1 cellular context compared by ENCODE assay signal in the genomic region with DNA sequence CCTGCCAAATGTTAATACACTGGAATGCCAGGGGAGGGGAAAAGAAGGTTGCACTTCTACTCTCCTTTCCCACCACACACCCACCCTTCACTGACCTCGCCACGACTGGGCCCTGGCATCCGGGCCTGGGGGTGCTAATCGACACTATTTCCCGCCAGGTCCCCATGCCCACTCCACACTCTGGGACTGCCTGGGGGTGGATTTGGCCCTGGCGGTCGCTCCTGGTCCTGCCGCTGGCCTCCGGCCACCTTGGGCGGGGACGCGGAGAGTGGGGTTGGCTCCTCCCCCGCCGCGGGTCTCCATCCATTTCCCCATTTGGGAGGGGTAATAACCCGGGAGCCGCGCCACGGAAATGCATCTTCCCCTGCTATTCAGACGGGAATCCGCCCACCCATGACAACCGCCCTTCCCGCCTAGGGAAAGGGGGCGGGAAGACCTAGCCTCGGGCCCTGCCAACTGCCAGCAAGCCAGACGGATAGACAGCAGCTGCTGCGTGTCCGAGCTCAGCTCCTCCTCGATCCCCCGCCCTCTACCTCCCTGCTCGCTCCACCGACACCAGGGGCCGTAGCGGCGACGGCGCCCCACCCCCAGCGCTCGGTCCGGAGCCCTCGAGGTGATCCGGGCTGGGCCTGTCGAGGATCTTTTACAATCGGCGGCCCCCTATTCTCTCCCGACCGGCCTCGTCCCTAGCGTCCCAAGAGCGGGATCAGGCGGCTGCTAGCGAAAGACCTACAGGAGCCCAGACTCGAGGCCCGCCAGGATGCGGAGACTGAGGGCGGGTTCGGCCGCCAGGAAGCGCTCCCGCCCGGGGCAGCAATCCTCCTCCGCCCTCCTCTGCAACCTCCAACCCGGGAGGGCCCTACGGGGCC.
TF ChIP-seq lines count a peak whose summit lies in the region.

No MANE protein-coding gene starts in this region.

TF ChIP-seq in H1, 55 proteins besides CTCF, POLR2A, EP300 and RAD21:
- TF ChIP-seq CREB1 (IDR thresholded peaks at IDR 0.05): no peak
- TF ChIP-seq BACH1 (IDR thresholded peaks at IDR 0.05; ENCODE audit: low read length): peak; percentile 19; the same call in 1 of the 2 replicates
- no peak for TF ChIP-seq SP1 (IDR thresholded peaks at IDR 0.05; ENCODE audit: low read depth, low read length)
- 0 out of 2 replicates have a peak, but pooled peaks have one; percentile 17 for TF ChIP-seq TEAD4 (IDR thresholded peaks at IDR 0.05; ENCODE audit: low read depth, low read length)
- no peak for TF ChIP-seq EZH2 (IDR thresholded peaks at IDR 0.05; ENCODE audit: low read depth, low read length, severe bottlenecking)
- TF ChIP-seq KDM4A (IDR thresholded peaks at IDR 0.05; ENCODE audit: low read depth, low read length, severe bottlenecking): peak; percentile 54
- peak; percentile 31 for TF ChIP-seq CTBP2 (IDR thresholded peaks at IDR 0.05; ENCODE audit: borderline replicate concordance, insufficient read depth, insufficient read length, low read length)
- TF ChIP-seq, protein P1, sequence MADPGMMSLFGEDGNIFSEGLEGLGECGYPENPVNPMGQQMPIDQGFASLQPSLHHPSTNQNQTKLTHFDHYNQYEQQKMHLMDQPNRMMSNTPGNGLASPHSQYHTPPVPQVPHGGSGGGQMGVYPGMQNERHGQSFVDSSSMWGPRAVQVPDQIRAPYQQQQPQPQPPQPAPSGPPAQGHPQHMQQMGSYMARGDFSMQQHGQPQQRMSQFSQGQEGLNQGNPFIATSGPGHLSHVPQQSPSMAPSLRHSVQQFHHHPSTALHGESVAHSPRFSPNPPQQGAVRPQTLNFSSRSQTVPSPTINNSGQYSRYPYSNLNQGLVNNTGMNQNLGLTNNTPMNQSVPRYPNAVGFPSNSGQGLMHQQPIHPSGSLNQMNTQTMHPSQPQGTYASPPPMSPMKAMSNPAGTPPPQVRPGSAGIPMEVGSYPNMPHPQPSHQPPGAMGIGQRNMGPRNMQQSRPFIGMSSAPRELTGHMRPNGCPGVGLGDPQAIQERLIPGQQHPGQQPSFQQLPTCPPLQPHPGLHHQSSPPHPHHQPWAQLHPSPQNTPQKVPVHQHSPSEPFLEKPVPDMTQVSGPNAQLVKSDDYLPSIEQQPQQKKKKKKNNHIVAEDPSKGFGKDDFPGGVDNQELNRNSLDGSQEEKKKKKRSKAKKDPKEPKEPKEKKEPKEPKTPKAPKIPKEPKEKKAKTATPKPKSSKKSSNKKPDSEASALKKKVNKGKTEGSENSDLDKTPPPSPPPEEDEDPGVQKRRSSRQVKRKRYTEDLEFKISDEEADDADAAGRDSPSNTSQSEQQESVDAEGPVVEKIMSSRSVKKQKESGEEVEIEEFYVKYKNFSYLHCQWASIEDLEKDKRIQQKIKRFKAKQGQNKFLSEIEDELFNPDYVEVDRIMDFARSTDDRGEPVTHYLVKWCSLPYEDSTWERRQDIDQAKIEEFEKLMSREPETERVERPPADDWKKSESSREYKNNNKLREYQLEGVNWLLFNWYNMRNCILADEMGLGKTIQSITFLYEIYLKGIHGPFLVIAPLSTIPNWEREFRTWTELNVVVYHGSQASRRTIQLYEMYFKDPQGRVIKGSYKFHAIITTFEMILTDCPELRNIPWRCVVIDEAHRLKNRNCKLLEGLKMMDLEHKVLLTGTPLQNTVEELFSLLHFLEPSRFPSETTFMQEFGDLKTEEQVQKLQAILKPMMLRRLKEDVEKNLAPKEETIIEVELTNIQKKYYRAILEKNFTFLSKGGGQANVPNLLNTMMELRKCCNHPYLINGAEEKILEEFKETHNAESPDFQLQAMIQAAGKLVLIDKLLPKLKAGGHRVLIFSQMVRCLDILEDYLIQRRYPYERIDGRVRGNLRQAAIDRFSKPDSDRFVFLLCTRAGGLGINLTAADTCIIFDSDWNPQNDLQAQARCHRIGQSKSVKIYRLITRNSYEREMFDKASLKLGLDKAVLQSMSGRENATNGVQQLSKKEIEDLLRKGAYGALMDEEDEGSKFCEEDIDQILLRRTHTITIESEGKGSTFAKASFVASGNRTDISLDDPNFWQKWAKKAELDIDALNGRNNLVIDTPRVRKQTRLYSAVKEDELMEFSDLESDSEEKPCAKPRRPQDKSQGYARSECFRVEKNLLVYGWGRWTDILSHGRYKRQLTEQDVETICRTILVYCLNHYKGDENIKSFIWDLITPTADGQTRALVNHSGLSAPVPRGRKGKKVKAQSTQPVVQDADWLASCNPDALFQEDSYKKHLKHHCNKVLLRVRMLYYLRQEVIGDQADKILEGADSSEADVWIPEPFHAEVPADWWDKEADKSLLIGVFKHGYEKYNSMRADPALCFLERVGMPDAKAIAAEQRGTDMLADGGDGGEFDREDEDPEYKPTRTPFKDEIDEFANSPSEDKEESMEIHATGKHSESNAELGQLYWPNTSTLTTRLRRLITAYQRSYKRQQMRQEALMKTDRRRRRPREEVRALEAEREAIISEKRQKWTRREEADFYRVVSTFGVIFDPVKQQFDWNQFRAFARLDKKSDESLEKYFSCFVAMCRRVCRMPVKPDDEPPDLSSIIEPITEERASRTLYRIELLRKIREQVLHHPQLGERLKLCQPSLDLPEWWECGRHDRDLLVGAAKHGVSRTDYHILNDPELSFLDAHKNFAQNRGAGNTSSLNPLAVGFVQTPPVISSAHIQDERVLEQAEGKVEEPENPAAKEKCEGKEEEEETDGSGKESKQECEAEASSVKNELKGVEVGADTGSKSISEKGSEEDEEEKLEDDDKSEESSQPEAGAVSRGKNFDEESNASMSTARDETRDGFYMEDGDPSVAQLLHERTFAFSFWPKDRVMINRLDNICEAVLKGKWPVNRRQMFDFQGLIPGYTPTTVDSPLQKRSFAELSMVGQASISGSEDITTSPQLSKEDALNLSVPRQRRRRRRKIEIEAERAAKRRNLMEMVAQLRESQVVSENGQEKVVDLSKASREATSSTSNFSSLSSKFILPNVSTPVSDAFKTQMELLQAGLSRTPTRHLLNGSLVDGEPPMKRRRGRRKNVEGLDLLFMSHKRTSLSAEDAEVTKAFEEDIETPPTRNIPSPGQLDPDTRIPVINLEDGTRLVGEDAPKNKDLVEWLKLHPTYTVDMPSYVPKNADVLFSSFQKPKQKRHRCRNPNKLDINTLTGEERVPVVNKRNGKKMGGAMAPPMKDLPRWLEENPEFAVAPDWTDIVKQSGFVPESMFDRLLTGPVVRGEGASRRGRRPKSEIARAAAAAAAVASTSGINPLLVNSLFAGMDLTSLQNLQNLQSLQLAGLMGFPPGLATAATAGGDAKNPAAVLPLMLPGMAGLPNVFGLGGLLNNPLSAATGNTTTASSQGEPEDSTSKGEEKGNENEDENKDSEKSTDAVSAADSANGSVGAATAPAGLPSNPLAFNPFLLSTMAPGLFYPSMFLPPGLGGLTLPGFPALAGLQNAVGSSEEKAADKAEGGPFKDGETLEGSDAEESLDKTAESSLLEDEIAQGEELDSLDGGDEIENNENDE (IDR thresholded peaks at IDR 0.05; ENCODE audit: insufficient replicate concordance, low read length): no peak
- TF ChIP-seq JUND (IDR thresholded peaks at IDR 0.05; ENCODE audit: low read length): no peak
- TF ChIP-seq CHD1 (IDR thresholded peaks at IDR 0.05; ENCODE audit: low read depth, low read length): no peak
- TF ChIP-seq, protein P2, sequence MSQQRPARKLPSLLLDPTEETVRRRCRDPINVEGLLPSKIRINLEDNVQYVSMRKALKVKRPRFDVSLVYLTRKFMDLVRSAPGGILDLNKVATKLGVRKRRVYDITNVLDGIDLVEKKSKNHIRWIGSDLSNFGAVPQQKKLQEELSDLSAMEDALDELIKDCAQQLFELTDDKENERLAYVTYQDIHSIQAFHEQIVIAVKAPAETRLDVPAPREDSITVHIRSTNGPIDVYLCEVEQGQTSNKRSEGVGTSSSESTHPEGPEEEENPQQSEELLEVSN (IDR thresholded peaks at IDR 0.05): peak; percentile 78
- TF ChIP-seq, protein P3, sequence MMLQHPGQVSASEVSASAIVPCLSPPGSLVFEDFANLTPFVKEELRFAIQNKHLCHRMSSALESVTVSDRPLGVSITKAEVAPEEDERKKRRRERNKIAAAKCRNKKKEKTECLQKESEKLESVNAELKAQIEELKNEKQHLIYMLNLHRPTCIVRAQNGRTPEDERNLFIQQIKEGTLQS (IDR thresholded peaks at IDR 0.05; ENCODE audit: insufficient read depth, low read depth, low read length): no peak
- TF ChIP-seq CEBPB (IDR thresholded peaks at IDR 0.05; ENCODE audit: low read depth, low read length): no peak
- TF ChIP-seq, protein P4, sequence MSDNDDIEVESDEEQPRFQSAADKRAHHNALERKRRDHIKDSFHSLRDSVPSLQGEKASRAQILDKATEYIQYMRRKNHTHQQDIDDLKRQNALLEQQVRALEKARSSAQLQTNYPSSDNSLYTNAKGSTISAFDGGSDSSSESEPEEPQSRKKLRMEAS (IDR thresholded peaks at IDR 0.05): peak; percentile 28; the same call in 1 of the 2 replicates
- TF ChIP-seq KDM5A (IDR thresholded peaks at IDR 0.05; ENCODE audit: low read length): no peak
- TF ChIP-seq, protein P5, sequence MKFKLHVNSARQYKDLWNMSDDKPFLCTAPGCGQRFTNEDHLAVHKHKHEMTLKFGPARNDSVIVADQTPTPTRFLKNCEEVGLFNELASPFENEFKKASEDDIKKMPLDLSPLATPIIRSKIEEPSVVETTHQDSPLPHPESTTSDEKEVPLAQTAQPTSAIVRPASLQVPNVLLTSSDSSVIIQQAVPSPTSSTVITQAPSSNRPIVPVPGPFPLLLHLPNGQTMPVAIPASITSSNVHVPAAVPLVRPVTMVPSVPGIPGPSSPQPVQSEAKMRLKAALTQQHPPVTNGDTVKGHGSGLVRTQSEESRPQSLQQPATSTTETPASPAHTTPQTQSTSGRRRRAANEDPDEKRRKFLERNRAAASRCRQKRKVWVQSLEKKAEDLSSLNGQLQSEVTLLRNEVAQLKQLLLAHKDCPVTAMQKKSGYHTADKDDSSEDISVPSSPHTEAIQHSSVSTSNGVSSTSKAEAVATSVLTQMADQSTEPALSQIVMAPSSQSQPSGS (IDR thresholded peaks at IDR 0.05; ENCODE audit: low read length): no peak
- TF ChIP-seq GTF2F1 (IDR thresholded peaks at IDR 0.05; ENCODE audit: borderline replicate concordance, low read depth, low read length): no peak
- no peak for TF ChIP-seq GABPA (IDR thresholded peaks at IDR 0.05; ENCODE audit: borderline replicate concordance, insufficient read depth, low read length)
- TF ChIP-seq POU5F1 (IDR thresholded peaks at IDR 0.05; ENCODE audit: low read depth, low read length): no peak
- TF ChIP-seq SIN3A (conservative IDR thresholded peaks at IDR 0.05 in 1 of 2, IDR thresholded peaks at IDR 0.05 in 1 of 2; ENCODE audit: low read depth in 1 of 2, low read length in 2 of 2): 0 out of 4 replicates have a peak, but pooled peaks of 1 of the 2 experiments have one; percentile 8
- TF ChIP-seq CHD2 (IDR thresholded peaks at IDR 0.05; ENCODE audit: low read length): no peak
- TF ChIP-seq MAFK (IDR thresholded peaks at IDR 0.05; ENCODE audit: low read depth, low read length): no peak
- no peak for TF ChIP-seq BCL11A (IDR thresholded peaks at IDR 0.05; ENCODE audit: low read depth in 2 of 2, low read length in 2 of 2)
- peak; percentile 35 for TF ChIP-seq ASH2L (IDR thresholded peaks at IDR 0.05; ENCODE audit: low read length)
- TF ChIP-seq, protein P6, sequence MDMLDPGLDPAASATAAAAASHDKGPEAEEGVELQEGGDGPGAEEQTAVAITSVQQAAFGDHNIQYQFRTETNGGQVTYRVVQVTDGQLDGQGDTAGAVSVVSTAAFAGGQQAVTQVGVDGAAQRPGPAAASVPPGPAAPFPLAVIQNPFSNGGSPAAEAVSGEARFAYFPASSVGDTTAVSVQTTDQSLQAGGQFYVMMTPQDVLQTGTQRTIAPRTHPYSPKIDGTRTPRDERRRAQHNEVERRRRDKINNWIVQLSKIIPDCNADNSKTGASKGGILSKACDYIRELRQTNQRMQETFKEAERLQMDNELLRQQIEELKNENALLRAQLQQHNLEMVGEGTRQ (IDR thresholded peaks at IDR 0.05; ENCODE audit: low read length): no peak
- no peak for TF ChIP-seq TBP (IDR thresholded peaks at IDR 0.05; ENCODE audit: low read depth, low read length)
- TF ChIP-seq TAF1 (IDR thresholded peaks at IDR 0.05; ENCODE audit: low read depth, low read length): no peak
- TF ChIP-seq NANOG (IDR thresholded peaks at IDR 0.05; ENCODE audit: insufficient read depth, low read depth, low read length, poor library complexity, severe bottlenecking): no peak
- no peak for TF ChIP-seq SP2 (IDR thresholded peaks at IDR 0.05; ENCODE audit: low read length)
- no peak for TF ChIP-seq CBX5 (IDR thresholded peaks at IDR 0.05; ENCODE audit: low read depth, low read length)
- TF ChIP-seq TAF7 (optimal IDR thresholded peaks at IDR 0.05; ENCODE audit: borderline replicate concordance, low read depth, low read length): no peak
- no peak for TF ChIP-seq SIX5 (IDR thresholded peaks at IDR 0.05; ENCODE audit: low read depth, low read length)
- no peak for TF ChIP-seq SAP30 (IDR thresholded peaks at IDR 0.05; ENCODE audit: insufficient read depth, insufficient replicate concordance, low read length)
- TF ChIP-seq EGR1 (IDR thresholded peaks at IDR 0.05; ENCODE audit: borderline replicate concordance, low read depth, low read length): no peak
- TF ChIP-seq JUN (IDR thresholded peaks at IDR 0.05; ENCODE audit: low read depth, low read length): no peak
- TF ChIP-seq POLR2AphosphoS5 (IDR thresholded peaks at IDR 0.05; ENCODE audit: low read depth, low read length): no peak
- no peak for TF ChIP-seq SP4 (IDR thresholded peaks at IDR 0.05; ENCODE audit: low read length)
- no peak for TF ChIP-seq HDAC6 (IDR thresholded peaks at IDR 0.05; ENCODE audit: low read depth, low read length)
- TF ChIP-seq FOSL1 (IDR thresholded peaks at IDR 0.05; ENCODE audit: insufficient read depth, low read depth, low read length): no peak
- TF ChIP-seq PHF8 (conservative IDR thresholded peaks at IDR 0.05; ENCODE audit: low read depth, low read length): no peak
- no peak for TF ChIP-seq RXRA (IDR thresholded peaks at IDR 0.05; ENCODE audit: insufficient read depth, low read depth, low read length)
- no peak for TF ChIP-seq YY1 (IDR thresholded peaks at IDR 0.05; ENCODE audit: low read depth, low read length)
- TF ChIP-seq ZNF274 (IDR thresholded peaks at IDR 0.05; ENCODE audit: borderline replicate concordance, extremely low read depth, low read length): no peak
- TF ChIP-seq SIRT6 (IDR thresholded peaks at IDR 0.05; ENCODE audit: low read length): no peak
- TF ChIP-seq RNF2 (IDR thresholded peaks at IDR 0.05; ENCODE audit: borderline replicate concordance, low read depth, low read length, missing control alignments, poor library complexity, severe bottlenecking): no peak
- TF ChIP-seq SRF (IDR thresholded peaks at IDR 0.05; ENCODE audit: low read depth, low read length): no peak
- no peak for TF ChIP-seq SUZ12 (IDR thresholded peaks at IDR 0.05; ENCODE audit: low read length)
- TF ChIP-seq NRF1 (IDR thresholded peaks at IDR 0.05; ENCODE audit: low read depth, low read length): no peak
- TF ChIP-seq HDAC2 (IDR thresholded peaks at IDR 0.05; ENCODE audit: borderline replicate concordance in 1 of 2, low read depth in 2 of 2, low read length in 2 of 2): no peak; a peak in 1 of 4 replicates
- no peak for TF ChIP-seq TCF12 (IDR thresholded peaks at IDR 0.05; ENCODE audit: low read depth, low read length)
- no peak; the same call in 1 of the 2 replicates for TF ChIP-seq RBBP5 (IDR thresholded peaks at IDR 0.05; ENCODE audit: borderline replicate concordance, low read depth, low read length)
- TF ChIP-seq CBX8 (IDR thresholded peaks at IDR 0.05; ENCODE audit: borderline replicate concordance, low read depth, low read length): no peak
- TF ChIP-seq BRCA1 (IDR thresholded peaks at IDR 0.05; ENCODE audit: low read depth, low read length): no peak
- no peak for TF ChIP-seq KDM1A (IDR thresholded peaks at IDR 0.05; ENCODE audit: borderline replicate concordance, low read length)
